Comparison of ENCODE assay signal across 9 cellular contexts in the genomic region with DNA sequence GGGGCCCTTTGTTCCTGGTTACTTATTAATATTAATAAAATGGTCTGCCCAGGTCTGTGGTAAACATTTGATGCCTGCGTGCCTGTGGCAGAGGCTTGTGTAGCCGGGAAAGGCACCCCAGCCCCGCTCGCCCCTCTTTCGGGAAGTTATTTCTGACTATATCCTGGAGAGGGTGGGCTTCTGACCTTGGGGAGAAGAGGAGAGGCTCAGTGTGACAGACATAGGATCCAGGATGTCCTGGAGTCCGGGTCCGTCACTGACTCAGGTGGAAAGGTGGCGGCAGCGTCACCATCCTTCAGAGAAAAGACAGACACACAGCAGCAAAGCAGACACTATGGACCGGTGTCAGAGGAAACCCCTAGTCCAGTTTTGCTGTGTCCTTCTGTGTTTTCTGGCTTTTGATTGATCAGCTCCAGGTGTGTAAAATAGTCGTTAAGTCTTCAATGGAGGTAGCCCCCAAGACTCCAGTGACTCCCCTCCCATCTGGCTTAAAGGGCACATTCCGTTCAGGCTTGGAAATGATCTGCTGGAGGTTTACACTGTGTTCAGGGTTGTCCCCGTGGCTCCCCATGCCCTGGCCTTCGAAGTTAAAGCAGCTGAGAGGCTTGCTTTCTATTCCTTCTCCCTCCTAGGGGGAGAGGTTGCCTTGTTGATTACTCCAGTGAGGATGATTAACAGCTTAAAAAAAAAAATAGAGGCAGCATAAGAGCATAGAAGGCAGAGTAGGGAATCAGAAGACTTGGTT.
DNase-seq lines count a peak whose midpoint lies in the region; ATAC-seq and TF ChIP-seq lines count a peak whose summit lies in the region.
"Had no signal": no experiment of that assay in that cellular context is flagged by ENCODE, and none has a peak within 500 bp of the region (broad histone marks: within the 10 kb centered on the region; RNA-seq: fewer than 3 reads in every experiment).

No MANE protein-coding gene starts in this region.

- H3K4me1 ChIP-seq in body of pancreas (peaks cover 15% of the 10 kb centered on the region), mesodermal cell (ENCODE audit: control insufficient read depth, insufficient read depth, low read length, poor library complexity, severe bottlenecking) (peaks cover 51% of the 10 kb centered on the region), thyroid gland (peaks cover 5 to 29% of the 10 kb centered on the region in 2 donors)

- TF ChIP-seq CTCF in body of pancreas (IDR thresholded peaks at IDR 0.05) (no peak), thyroid gland (IDR thresholded peaks at IDR 0.05) (no peak)

- H3K9me3 Mint-ChIP-seq in activated naive CD4-positive, alpha-beta T cell treated with anti-CD3 and anti-CD28 coated beads, Interleukin-2, amount 10 ng/mL, durations not matched to agents 7 days and 5 days, result no peaks in the 10 kb centered on the region
- H3K9me3 Mint-ChIP-seq: activated naive CD8-positive, alpha-beta T cell treated with anti-CD3 and anti-CD28 coated beads for 36 hours had no signal

- H3K36me3 Mint-ChIP-seq in activated naive CD4-positive, alpha-beta T cell treated with anti-CD3 and anti-CD28 coated beads, Interleukin-2, amount 10 ng/mL, durations not matched to agents 7 days and 5 days, result peaks cover 9% of the 10 kb centered on the region

- no peaks in the 10 kb centered on the region for H3K9me3 ChIP-seq in body of pancreas
- H3K9me3 ChIP-seq in mesodermal cell (ENCODE audit: control insufficient read depth, low read length), result no peaks in the 10 kb centered on the region
- H3K9me3 ChIP-seq in thyroid gland, result no peaks in the 10 kb centered on the region

- ATAC-seq in body of pancreas (no peak), GM18909 (IDR thresholded peaks at IDR 0.05; ENCODE audit: poor library complexity, unreplicated experiment) (no peak), GM18519 (IDR thresholded peaks at IDR 0.05; ENCODE audit: low FRiP score, unreplicated experiment) (no peak)

- intact Hi-C loops in body of pancreas (cut with DNase I), result loop anchor here (10.0 kb wide), 2 partner anchors 69 to 419 kb away; no protein-coding TSS in a partner anchor
- intact Hi-C loops in thyroid gland (cut with DNase I), result no loop called here

- no peaks in the 10 kb centered on the region for H3K27me3 ChIP-seq in body of pancreas
- H3K27me3 ChIP-seq in thyroid gland, result no peaks in the 10 kb centered on the region

- no peak overlapping the region for H3K27ac Mint-ChIP-seq in activated naive CD4-positive, alpha-beta T cell treated with anti-CD3 and anti-CD28 coated beads, Interleukin-2, amount 10 ng/mL, durations not matched to agents 7 days and 5 days
- H3K27ac Mint-ChIP-seq: activated naive CD8-positive, alpha-beta T cell treated with anti-CD3 and anti-CD28 coated beads for 36 hours had no signal

- no peaks in the 10 kb centered on the region for H3K27me3 Mint-ChIP-seq in activated naive CD4-positive, alpha-beta T cell treated with anti-CD3 and anti-CD28 coated beads, Interleukin-2, amount 10 ng/mL, durations not matched to agents 7 days and 5 days
- H3K27me3 Mint-ChIP-seq: activated naive CD8-positive, alpha-beta T cell treated with anti-CD3 and anti-CD28 coated beads for 36 hours had no signal

- TF ChIP-seq POLR2A in body of pancreas (IDR thresholded peaks at IDR 0.05) (no peak), thyroid gland (IDR thresholded peaks at IDR 0.05) (no peak)

- 54 to 59% methylated on average over 14 of the region's 14 CpGs for WGBS in body of pancreas, 2 donors
- 88 to 93% methylated on average over 10 of the region's 14 CpGs for WGBS in mesodermal cell (ENCODE audit: insufficient coverage in 2 of 2), 2 experiments
- 80 to 85% methylated on average over 14 of the region's 14 CpGs for WGBS in thyroid gland, 2 donors

- DNase-seq in activated naive CD4-positive, alpha-beta T cell treated with anti-CD3 and anti-CD28 coated beads, Interleukin-2, amount 10 ng/mL, durations not matched to agents 7 days and 5 days, result peak; percentile 8
- no peak for DNase-seq in activated naive CD4-positive, alpha-beta T cell (lab: John Stamatoyannopoulos, UW)
- DNase-seq in body of pancreas (no peak), thyroid gland (no peak), NCI-H1092 (lab: John Stamatoyannopoulos, UW) (no peak)

- H3K4me3 ChIP-seq in body of pancreas, result no peak overlapping the region
- H3K4me3 ChIP-seq in mesodermal cell (ENCODE audit: extremely low read depth, insufficient read depth, low read length, poor library complexity, severe bottlenecking), result no peak overlapping the region
- H3K4me3 ChIP-seq in thyroid gland (replicated peaks in 1 of 3), result no peak overlapping the region

- CTCF ChIA-PET in activated naive CD4-positive, alpha-beta T cell treated with anti-CD3 and anti-CD28 coated beads, Interleukin-2, amount 10 ng/mL, durations not matched to agents 7 days and 5 days (lab: Charles Lee), result interaction anchor here (1.6 kb wide), 1 partner anchor 9 kb away, joined by 13 read pairs; no protein-coding TSS in a partner anchor

- no peak overlapping the region for H3K4me3 Mint-ChIP-seq in activated naive CD4-positive, alpha-beta T cell treated with anti-CD3 and anti-CD28 coated beads, Interleukin-2, amount 10 ng/mL, durations not matched to agents 7 days and 5 days
- H3K4me3 Mint-ChIP-seq: activated naive CD8-positive, alpha-beta T cell treated with anti-CD3 and anti-CD28 coated beads for 36 hours had no signal

- H3K4me1 Mint-ChIP-seq in activated naive CD4-positive, alpha-beta T cell treated with anti-CD3 and anti-CD28 coated beads, Interleukin-2, amount 10 ng/mL, durations not matched to agents 7 days and 5 days, result no peaks in the 10 kb centered on the region

- H3K36me3 ChIP-seq in body of pancreas (replicated peaks in 1 of 2; ENCODE audit: insufficient read depth in 1 of 2, low read depth in 2 of 2) (no peaks in the 10 kb centered on the region), mesodermal cell (ENCODE audit: control insufficient read depth, insufficient read depth, low read length) (peaks cover 41% of the 10 kb centered on the region), thyroid gland (no peaks in the 10 kb centered on the region)

- peak overlapping the region in 3 of 4 donors; percentile 37 to 73 (median 68) for H3K27ac ChIP-seq in body of pancreas
- peak overlapping the region; percentile 93 for H3K27ac ChIP-seq in mesodermal cell (ENCODE audit: low read depth, low read length, severe bottlenecking)
- H3K27ac ChIP-seq in thyroid gland, result peak overlapping the region in 2 of 3 donors; percentile 22 to 54

Comparison
In these comparisons a context has a peak if more than half of its experiments do, and no peak if none do; other contexts are left out.
1. H3K27ac ChIP-seq: peak in every context shown above with its lines; median percentile 93 in mesodermal cell; 68 in body of pancreas; 38 in thyroid gland.